ENCODE assay signal across 21 cellular contexts in genomic region chr2:105808418-105809098, GRCh38.
A peak's percentile ranks its signal among the peaks of the same experiment; 100 is the strongest.
DNase-seq lines count a peak whose midpoint lies in the region; ATAC-seq and TF ChIP-seq lines count a peak whose summit lies in the region.
"Had no signal": no experiment of that assay in that cellular context is flagged by ENCODE, and none has a peak within 500 bp of the region (broad histone marks: within the 10 kb centered on the region; RNA-seq: fewer than 3 reads in every experiment).

No MANE protein-coding gene starts in this region.

- no peak for DNase-seq in activated CD8-positive, alpha-beta memory T cell treated with anti-CD3 and anti-CD28 coated beads, Interleukin-2, amount 10 ng/mL, durations not matched to agents 7 days and 5 days
- DNase-seq in activated CD8-positive, alpha-beta memory T cell treated with anti-CD3 and anti-CD28 coated beads, Interleukin-2, amount 50 U/mL, for 4 hours = no peak
- DNase-seq in T-helper 17 cell = no peak
- no peak for DNase-seq in central memory CD8-positive, alpha-beta T cell (ENCODE audit: low spot score in 2 of 2)
- no peak for DNase-seq in left colon
- no peak for DNase-seq in left lung
- DNase-seq: C1 segment of cervical spinal cord, DMS53, dorsolateral prefrontal cortex, erythroblast, NCI-H1436, NCI-H2171, OCI-M1, SIG-M5 had no signal

- peaks cover 67% of the 10 kb centered on the region for H3K4me1 Mint-ChIP-seq in activated CD8-positive, alpha-beta memory T cell treated with anti-CD3 and anti-CD28 coated beads, Interleukin-2, amount 10 ng/mL, durations not matched to agents 7 days and 5 days
- H3K4me1 Mint-ChIP-seq in T-helper 17 cell = peaks cover 67% of the 10 kb centered on the region
- H3K4me1 Mint-ChIP-seq in central memory CD8-positive, alpha-beta T cell = peaks cover 80% of the 10 kb centered on the region
- peaks cover 58% of the 10 kb centered on the region for H3K4me1 Mint-ChIP-seq in nephron

- no peak for TF ChIP-seq CTCF in nephron (IDR thresholded peaks at IDR 0.05; ENCODE audit: unreplicated experiment in 3 of 3)
- TF ChIP-seq CTCF in left lung (IDR thresholded peaks at IDR 0.05) = no peak

- H3K9me3 Mint-ChIP-seq in activated CD8-positive, alpha-beta memory T cell treated with anti-CD3 and anti-CD28 coated beads, Interleukin-2, amount 10 ng/mL, durations not matched to agents 7 days and 5 days (ENCODE audit: low read depth) = no peaks in the 10 kb centered on the region
- H3K9me3 Mint-ChIP-seq in central memory CD8-positive, alpha-beta T cell = no peaks in the 10 kb centered on the region
- H3K9me3 Mint-ChIP-seq in nephron = no peaks in the 10 kb centered on the region

- H3K4me1 ChIP-seq in left lung = peaks cover 15 to 32% of the 10 kb centered on the region in 2 donors
- H3K4me1 ChIP-seq: A549 had no signal

- H3K9me3 ChIP-seq in T-helper 17 cell (ENCODE audit: control insufficient read depth, low read length, poor library complexity, severe bottlenecking) (no peaks in the 10 kb centered on the region), left lung (no peaks in the 10 kb centered on the region)
- H3K9me3 ChIP-seq: A549, vagina had no signal

- intact Hi-C loops in left colon (cut with DNase I, micrococcal nuclease) (no loop called here), left lung (cut with DNase I) (no loop called here)

- ATAC-seq in activated CD8-positive, alpha-beta memory T cell treated with anti-CD3 and anti-CD28 coated beads, Interleukin-2, amount 10 ng/mL, durations not matched to agents 7 days and 5 days = no peak
- ATAC-seq in T-helper 17 cell (no peak), GM21529 (IDR thresholded peaks at IDR 0.05; ENCODE audit: unreplicated experiment) (no peak), left colon (no peak), left lung (no peak)
- peak; percentile 33 for ATAC-seq in central memory CD8-positive, alpha-beta T cell (replicated peaks; ENCODE audit: extremely low read depth, poor library complexity, severe bottlenecking)
- ATAC-seq: A549, HCT116 had no signal

- H3K36me3 ChIP-seq in left lung = no peaks in the 10 kb centered on the region
- H3K36me3 ChIP-seq: neural progenitor cell, vagina had no signal

- CTCF ChIA-PET in activated CD8-positive, alpha-beta memory T cell treated with anti-CD3 and anti-CD28 coated beads, Interleukin-2, amount 10 ng/mL, durations not matched to agents 7 days and 5 days (lab: Charles Lee) = interaction anchor here (1.6 kb wide), 1 partner anchor 10 kb away, joined by 4 read pairs; no protein-coding TSS in a partner anchor

- no peaks in the 10 kb centered on the region for H3K27me3 Mint-ChIP-seq in activated CD8-positive, alpha-beta memory T cell treated with anti-CD3 and anti-CD28 coated beads, Interleukin-2, amount 10 ng/mL, durations not matched to agents 7 days and 5 days
- H3K27me3 Mint-ChIP-seq in T-helper 17 cell (no peaks in the 10 kb centered on the region), nephron (ENCODE audit: low read depth) (no peaks in the 10 kb centered on the region)
- H3K27me3 Mint-ChIP-seq in central memory CD8-positive, alpha-beta T cell = no peaks in the 10 kb centered on the region

- peak overlapping the region; percentile 57 for H3K27ac Mint-ChIP-seq in activated CD8-positive, alpha-beta memory T cell treated with anti-CD3 and anti-CD28 coated beads, Interleukin-2, amount 10 ng/mL, durations not matched to agents 7 days and 5 days
- H3K27ac Mint-ChIP-seq in T-helper 17 cell (peak overlapping the region; percentile 92), nephron (peak overlapping the region in 2 of 3 experiments; percentile 2 to 18)
- H3K27ac Mint-ChIP-seq in central memory CD8-positive, alpha-beta T cell (ENCODE audit: low read depth) = peak overlapping the region; percentile 81
- H3K27ac Mint-ChIP-seq: neural progenitor cell had no signal

- no peak overlapping the region for H3K27ac ChIP-seq in left lung
- H3K27ac ChIP-seq: A549, dorsolateral prefrontal cortex, neural progenitor cell, skin epidermis, vagina had no signal

- H3K4me3 ChIP-seq in left lung = no peak overlapping the region
- H3K4me3 ChIP-seq: A549, dorsolateral prefrontal cortex, neural progenitor cell, skin epidermis, vagina had no signal

- no peaks in the 10 kb centered on the region for H3K27me3 ChIP-seq in left lung
- H3K27me3 ChIP-seq: dorsolateral prefrontal cortex, neural progenitor cell, vagina had no signal

- H3K4me3 Mint-ChIP-seq in activated CD8-positive, alpha-beta memory T cell treated with anti-CD3 and anti-CD28 coated beads, Interleukin-2, amount 10 ng/mL, durations not matched to agents 7 days and 5 days = no peak overlapping the region
- H3K4me3 Mint-ChIP-seq in T-helper 17 cell (peak overlapping the region; percentile 82), nephron (no peak overlapping the region)
- H3K4me3 Mint-ChIP-seq in central memory CD8-positive, alpha-beta T cell = peak overlapping the region; percentile 10
- H3K4me3 Mint-ChIP-seq: neural progenitor cell had no signal

- H3K36me3 Mint-ChIP-seq in activated CD8-positive, alpha-beta memory T cell treated with anti-CD3 and anti-CD28 coated beads, Interleukin-2, amount 10 ng/mL, durations not matched to agents 7 days and 5 days = peaks cover 25% of the 10 kb centered on the region
- H3K36me3 Mint-ChIP-seq in T-helper 17 cell (ENCODE audit: low read depth) (no peaks in the 10 kb centered on the region), nephron (ENCODE audit: low read depth) (no peaks in the 10 kb centered on the region)
- peaks cover 15% of the 10 kb centered on the region for H3K36me3 Mint-ChIP-seq in central memory CD8-positive, alpha-beta T cell (ENCODE audit: insufficient read depth)

Comparison
In these comparisons a context has a peak if more than half of its experiments do, and no peak if none do; other contexts are left out.
1. H3K27ac Mint-ChIP-seq: peak in every context shown above with its lines; median percentile 92 in T-helper 17 cell; 81 in central memory CD8-positive, alpha-beta T cell; 57 in activated CD8-positive, alpha-beta memory T cell treated with anti-CD3 and anti-CD28 coated beads, Interleukin-2, amount 10 ng/mL, durations not matched to agents 7 days and 5 days; 10 in nephron.
2. H3K4me3 Mint-ChIP-seq: peak in T-helper 17 cell (single experiment) and central memory CD8-positive, alpha-beta T cell (single experiment); none in activated CD8-positive, alpha-beta memory T cell treated with anti-CD3 and anti-CD28 coated beads, Interleukin-2, amount 10 ng/mL, durations not matched to agents 7 days and 5 days (single experiment) and nephron (0 of 3).